12 cellular contexts compared by ENCODE assay signal in the genomic region with DNA sequence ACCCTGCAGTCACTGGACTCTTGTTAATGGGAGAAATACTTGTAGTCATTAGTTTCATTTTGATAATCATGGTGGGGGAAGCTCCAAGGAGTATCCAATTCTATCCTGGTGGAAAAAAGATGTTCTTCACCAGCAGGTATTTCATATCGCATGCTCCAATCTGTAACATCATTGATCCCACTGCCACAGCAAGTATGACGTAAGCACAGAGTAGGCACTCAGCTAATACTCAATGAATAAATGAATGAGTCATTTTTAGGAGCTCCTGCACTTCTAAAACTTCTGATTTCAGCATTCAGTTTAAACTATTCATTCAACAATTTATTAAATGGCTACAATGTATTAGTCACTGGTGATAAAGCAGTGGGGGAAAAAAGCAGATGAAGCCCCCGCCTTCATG. TPM values are rescaled to one million over a fixed set of nuclear protein-coding genes. Genes with fewer than 3 reads are reported as not detected.
"Had no signal": no experiment of that assay in that cellular context is flagged by ENCODE, and none has a peak within 500 bp of the region (broad histone marks: within the 10 kb centered on the region; RNA-seq: fewer than 3 reads in every experiment).

No MANE protein-coding gene starts in this region.

- H3K4me1 ChIP-seq: HAP-1 had no signal

- H3K9me3 ChIP-seq: HAP-1 had no signal

- FAIRE-seq: H1, H54 had no signal

- H3K4me3 ChIP-seq: GM23248, GM23338, HAP-1 had no signal

- ATAC-seq: GM23338, HCT116 had no signal

- H2AFZ ChIP-seq: GM23248, GM23338 had no signal

- H3K36me3 ChIP-seq: HAP-1 had no signal

- H3K9ac ChIP-seq: GM23248 had no signal

- H3K4me2 ChIP-seq: GM23338 had no signal

- DNase-seq: GM23248, GOT3, H7, H9, HCEC 1CT, HFFc6 had no signal

- H3K27ac ChIP-seq: GM23248 had no signal

RNA-seq across cellular contexts. Expression of a gene that starts 30.3 kb away (rescaled TPM):
- total RNA-seq: GM23248, GM23338, H1, H4, H9, HFFc6 had no signal
- polyA plus RNA-seq: GM23248, GM23338, H1 had no signal

RNA-seq across cellular contexts. Expression of a gene that starts 58.1 kb away (rescaled TPM):
- total RNA-seq: GM23248, GM23338, H1, H4, H9, HFFc6 had no signal
- polyA plus RNA-seq: GM23248, GM23338, H1 had no signal
